Comparison of ENCODE assay signal across 8 cellular contexts in the genomic region with DNA sequence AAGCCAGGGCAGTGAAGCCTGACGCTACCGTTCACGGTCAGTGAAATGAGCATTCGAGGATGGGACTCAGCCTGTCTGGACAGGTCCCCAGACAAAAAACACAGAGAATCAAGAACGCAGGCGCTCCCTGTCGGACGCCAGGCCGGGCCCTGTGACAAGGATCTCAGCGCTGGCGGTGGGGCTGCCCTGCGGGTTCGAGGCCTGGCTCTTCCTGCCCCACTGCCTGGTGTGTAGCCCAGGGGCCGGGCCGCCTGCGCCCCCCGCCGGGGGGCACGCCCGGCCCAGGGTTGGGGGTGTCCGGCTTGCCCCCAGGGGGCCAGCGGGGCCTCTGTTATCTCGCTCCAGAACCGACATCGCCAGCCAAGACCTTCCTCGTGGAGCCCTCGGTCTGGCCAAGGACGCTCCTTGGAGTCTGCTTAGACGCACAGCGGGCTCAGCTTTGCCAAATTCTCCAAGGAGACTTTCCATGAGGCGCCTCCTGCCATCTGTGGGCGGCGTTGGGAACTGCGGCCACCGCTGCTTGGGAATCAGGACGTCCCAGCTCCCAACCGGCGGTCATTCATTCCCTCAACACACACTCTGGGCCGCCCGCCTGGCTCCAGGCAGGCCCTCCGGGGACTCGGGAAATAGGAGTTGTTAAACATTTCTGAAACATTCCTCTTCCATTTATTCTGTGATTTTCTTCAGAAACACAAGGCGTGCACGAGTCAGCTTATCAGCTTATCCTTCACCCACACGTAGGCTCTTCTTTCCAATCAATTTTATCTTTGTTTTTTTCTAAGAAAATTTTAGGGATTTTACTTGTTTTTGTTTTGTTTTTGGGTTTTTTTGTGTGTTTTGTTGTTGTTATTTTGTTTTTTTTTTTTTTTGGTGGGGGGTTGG.
DNase-seq lines count a peak whose midpoint lies in the region; ATAC-seq, FAIRE-seq and TF ChIP-seq lines count a peak whose summit lies in the region.

No MANE protein-coding gene starts in this region.

- no peaks in the 10 kb centered on the region for H3K36me3 Mint-ChIP-seq in stimulated activated naive B cell treated with anti-CD40 and anti-IgM and Interleukin-4, amounts not matched to agents 10 μg/mL and 1 μg/mL and 100 μg/mL, for 72 hours

- H3K4me3 ChIP-seq in astrocyte of the cerebellum (ENCODE audit: low read depth, low read length) (no peak overlapping the region), retinal pigment epithelial cell (ENCODE audit: low read length) (no peak overlapping the region)

- H3K4me1 Mint-ChIP-seq in stimulated activated naive B cell treated with anti-CD40 and anti-IgM and Interleukin-4, amounts not matched to agents 10 μg/mL and 1 μg/mL and 100 μg/mL, for 72 hours: peaks cover 2 to 4% of the 10 kb centered on the region in 2 donors

- TF ChIP-seq CTCF in astrocyte of the cerebellum (IDR thresholded peaks at IDR 0.05; ENCODE audit: low read depth, low read length, missing control alignments) (peak; percentile 96), retinal pigment epithelial cell (conservative IDR thresholded peaks at IDR 0.05; ENCODE audit: low read depth, low read length) (peak; percentile 96)

- no peak overlapping the region for H3K4me3 Mint-ChIP-seq in stimulated activated naive B cell treated with anti-CD40 and anti-IgM and Interleukin-4, amounts not matched to agents 10 μg/mL and 1 μg/mL and 100 μg/mL, for 72 hours

- FAIRE-seq in A204.1 (lab: Jason Lieb, UNC): peak; percentile 39

- no peak overlapping the region for H3K27ac Mint-ChIP-seq in stimulated activated naive B cell treated with anti-CD40 and anti-IgM and Interleukin-4, amounts not matched to agents 10 μg/mL and 1 μg/mL and 100 μg/mL, for 72 hours

- ATAC-seq in stimulated activated naive B cell treated with anti-CD40 and anti-IgM and Interleukin-4, amounts not matched to agents 10 μg/mL and 1 μg/mL and 100 μg/mL, for 72 hours (replicated peaks): no peak
- ATAC-seq in GM21619 (IDR thresholded peaks at IDR 0.05; ENCODE audit: unreplicated experiment): no peak

- in situ Hi-C loops in astrocyte of the cerebellum (cut with HindIII; ENCODE audit: low sequenced_read_pairs): loop anchor here (25.0 kb wide), 1 partner anchor 491 kb away; no protein-coding TSS in a partner anchor

- no peaks in the 10 kb centered on the region for H3K9me3 Mint-ChIP-seq in stimulated activated naive B cell treated with anti-CD40 and anti-IgM and Interleukin-4, amounts not matched to agents 10 μg/mL and 1 μg/mL and 100 μg/mL, for 72 hours

- peaks cover 55 to 83% of the 10 kb centered on the region in 2 donors for H3K27me3 Mint-ChIP-seq in stimulated activated naive B cell treated with anti-CD40 and anti-IgM and Interleukin-4, amounts not matched to agents 10 μg/mL and 1 μg/mL and 100 μg/mL, for 72 hours

- DNase-seq in EH (ENCODE audit: low read depth) (peak; percentile 91), NCI-H2029 (lab: John Stamatoyannopoulos, UW) (peak; percentile 88), astrocyte of the cerebellum (ENCODE audit: low read depth) (peak; percentile 86), hepatic stellate cell (ENCODE audit: low spot score) (peak; percentile 89), retinal pigment epithelial cell (ENCODE audit: low read depth) (peak; percentile 59)
- no peak for DNase-seq in stimulated activated naive B cell treated with anti-CD40 and anti-IgM and Interleukin-4, amounts not matched to agents 10 μg/mL and 1 μg/mL and 100 μg/mL, for 72 hours
